Comparison of ENCODE assay signal across 9 cellular contexts in genomic region chr7:141700848-141701371, GRCh38. TPM values are rescaled to one million over a fixed set of nuclear protein-coding genes. Genes with fewer than 3 reads are reported as not detected.
A peak's percentile ranks its signal among the peaks of the same experiment; 100 is the strongest.
DNase-seq lines count a peak whose midpoint lies in the region; ATAC-seq, FAIRE-seq and TF ChIP-seq lines count a peak whose summit lies in the region.
"Had no signal": no experiment of that assay in that cellular context is flagged by ENCODE, and none has a peak within 500 bp of the region (broad histone marks: within the 10 kb centered on the region; RNA-seq: fewer than 3 reads in every experiment).

No MANE protein-coding gene starts in this region.

- H2AFZ ChIP-seq in DND-41 (ENCODE audit: low read depth, low read length): no peak overlapping the region; the same call in 1 of the 2 replicates

- H3K4me1 Mint-ChIP-seq in progenitor cell of endocrine pancreas (ENCODE audit: low read depth): peaks cover 50% of the 10 kb centered on the region

- peak overlapping the region; percentile 35; the same call in 1 of the 2 replicates for H3K27ac ChIP-seq in DND-41 (ENCODE audit: low read length)
- H3K27ac ChIP-seq in heart left ventricle: peak overlapping the region; percentile 9 to 90 (median 86)

- peaks cover 17% of the 10 kb centered on the region for H3K79me2 ChIP-seq in DND-41 (ENCODE audit: insufficient read depth, low read length)

- H3K27ac Mint-ChIP-seq in progenitor cell of endocrine pancreas: peak overlapping the region; percentile 29

- H3K4me2 ChIP-seq in DND-41 (ENCODE audit: insufficient read depth, low read length): peak overlapping the region; percentile 86

- TF ChIP-seq CTCF in DND-41 (IDR thresholded peaks at IDR 0.05; ENCODE audit: borderline replicate concordance, extremely low read depth, low read length, poor library complexity, severe bottlenecking): no peak
- TF ChIP-seq CTCF in heart left ventricle (IDR thresholded peaks at IDR 0.05): no peak
- TF ChIP-seq CTCF in progenitor cell of endocrine pancreas (IDR thresholded peaks at IDR 0.05; ENCODE audit: unreplicated experiment): no peak

- TF ChIP-seq POLR2A in heart left ventricle (IDR thresholded peaks at IDR 0.05): no peak

- intact Hi-C loops in heart left ventricle (cut with DNase I): loop anchor here in 1 of 10 donors (5.0 kb wide), 1 partner anchor 49 kb away; no protein-coding TSS in a partner anchor

- peak overlapping the region; percentile 47 for H3K9ac ChIP-seq in DND-41 (ENCODE audit: low read depth, low read length)

- WGBS in heart left ventricle, 4 donors: 13 to 24% (median 17%) methylated on average over 18 to 20 of the region's 20 CpGs

- peaks cover 23% of the 10 kb centered on the region for H3K4me1 ChIP-seq in DND-41 (ENCODE audit: insufficient read depth, low read length)
- peaks cover 0 to 57% (median 26%) of the 10 kb centered on the region in 12 donors for H3K4me1 ChIP-seq in heart left ventricle

- DNase-seq in DND-41 (no peak), activated T-cell treated with anti-CD3 and anti-CD28 coated beads for 1 hour (ENCODE audit: low read depth) (peak; percentile 2), heart left ventricle (no peak), progenitor cell of endocrine pancreas (ENCODE audit: low spot score, unreplicated experiment) (no peak), NOMO-1 treated with DMSO at 0.1 percent for 48 hours (lab: John Stamatoyannopoulos, UW; ENCODE audit: unreplicated experiment) (no peak), RCC 7860 (ENCODE audit: low spot score) (no peak), EL (no peak)

- H3K4me3 ChIP-seq in DND-41 (ENCODE audit: low read depth in 1 of 2, low read length in 2 of 2) (peak overlapping the region; percentile 26 to 58; a peak in 3 of 4 replicates), heart left ventricle (peak overlapping the region; percentile 65 to 98 (median 82))

- peaks cover 29% of the 10 kb centered on the region for H4K20me1 ChIP-seq in DND-41 (ENCODE audit: insufficient read depth, low read length)

- H3K36me3 Mint-ChIP-seq in progenitor cell of endocrine pancreas (ENCODE audit: insufficient read depth): no peaks in the 10 kb centered on the region

- H3K27me3 Mint-ChIP-seq in progenitor cell of endocrine pancreas: no peaks in the 10 kb centered on the region

- FAIRE-seq in RCC 7860 (lab: Jason Lieb, UNC): no peak

- ATAC-seq in DND-41 (ENCODE audit: insufficient read depth, low read depth): no peak; the same call in 2 of the 3 replicates
- peak; percentile 1 for ATAC-seq in HG02870 (IDR thresholded peaks at IDR 0.05; ENCODE audit: unreplicated experiment)
- peak in 3 of 4 donors; percentile 3 to 29 (median 19) for ATAC-seq in heart left ventricle

- H3K9me3 Mint-ChIP-seq in progenitor cell of endocrine pancreas (ENCODE audit: low read depth): no peaks in the 10 kb centered on the region

- H3K36me3 ChIP-seq in DND-41 (ENCODE audit: insufficient read depth, low read length): no peaks in the 10 kb centered on the region
- no peaks in the 10 kb centered on the region for H3K36me3 ChIP-seq in heart left ventricle

- H3K27me3 ChIP-seq in DND-41 (ENCODE audit: insufficient read depth, low read length, poor library complexity): peaks cover 8% of the 10 kb centered on the region
- H3K27me3 ChIP-seq in heart left ventricle: no peaks in the 10 kb centered on the region

- peak overlapping the region; percentile 85 for H3K4me3 Mint-ChIP-seq in progenitor cell of endocrine pancreas (ENCODE audit: low read depth)

- H3K9me3 ChIP-seq in DND-41 (ENCODE audit: insufficient read depth, low read length, severe bottlenecking) (no peaks in the 10 kb centered on the region), heart left ventricle (no peaks in the 10 kb centered on the region)

RNA-seq across cellular contexts. Expression of gene DENND11, which starts 1.1 kb away (rescaled TPM):
- total RNA-seq in heart left ventricle: 10 to 100 TPM in 3 of 9 donors, 1 to 10 TPM in 6; 6.7 to 15.3 (median 8.8) TPM
- polyA plus RNA-seq in heart left ventricle: 1 to 10 TPM; 3.5 to 5.8 TPM
- 52.3 and 52.8 TPM in 2 replicates for total RNA-seq in progenitor cell of endocrine pancreas

RNA-seq across cellular contexts. Expression of gene WEE2, which starts 7.2 kb away (rescaled TPM):
- total RNA-seq in heart left ventricle: under 1 TPM in 1 of 9 donors, not detected in 8; 0.08 TPM
- polyA plus RNA-seq in heart left ventricle: not detected
- total RNA-seq in progenitor cell of endocrine pancreas: 0.16 and 0.36 TPM in 2 replicates
- total RNA-seq: RPMI7951 had no signal

RNA-seq across cellular contexts. Expression of gene SSBP1, which starts 37.2 kb away (rescaled TPM):
- 100 to 1,000 TPM in 6 of 9 donors, 10 to 100 TPM in 3; 95.5 to 120 (median 104) TPM for total RNA-seq in heart left ventricle
- polyA plus RNA-seq in heart left ventricle: 100 to 1,000 TPM; 252 to 268 TPM
- 129 and 132 TPM in 2 replicates for total RNA-seq in progenitor cell of endocrine pancreas
